In genomic region chr2:142280846-142281245, GRCh38 we compare ENCODE assay signal across 28 cellular contexts.
"Had no signal": no experiment of that assay in that cellular context is flagged by ENCODE, and none has a peak within 500 bp of the region (broad histone marks: within the 10 kb centered on the region; RNA-seq: fewer than 3 reads in every experiment).

No MANE protein-coding gene starts in this region.

- H3K4me1 Mint-ChIP-seq: activated B cell treated with CpG ODN at 0.5 μM for 24 hours; activated CD4-positive, alpha-beta memory T cell treated with anti-CD3 and anti-CD28 coated beads, Interleukin-2, amount 10 ng/mL, durations not matched to agents 7 days and 5 days; activated CD8-positive, alpha-beta memory T cell treated with anti-CD3 and anti-CD28 coated beads, Interleukin-2, amount 10 ng/mL, durations not matched to agents 7 days and 5 days; activated naive CD8-positive, alpha-beta T cell treated with anti-CD3 and anti-CD28 coated beads for 36 hours; activated T-helper 17 cell treated with anti-CD3 and anti-CD28 coated beads, Interleukin-2, amount 50 U/mL, for 72 hours had no signal

- H3K36me3 Mint-ChIP-seq: activated CD8-positive, alpha-beta memory T cell treated with anti-CD3 and anti-CD28 coated beads, Interleukin-2, amount 10 ng/mL, durations not matched to agents 7 days and 5 days; activated naive CD8-positive, alpha-beta T cell treated with anti-CD3 and anti-CD28 coated beads for 36 hours had no signal

- H3K4me3 Mint-ChIP-seq: activated B cell treated with CpG ODN at 0.5 μM for 24 hours; activated CD4-positive, alpha-beta memory T cell treated with anti-CD3 and anti-CD28 coated beads, Interleukin-2, amount 10 ng/mL, durations not matched to agents 7 days and 5 days; activated CD8-positive, alpha-beta memory T cell treated with anti-CD3 and anti-CD28 coated beads, Interleukin-2, amount 10 ng/mL, durations not matched to agents 7 days and 5 days; activated naive CD8-positive, alpha-beta T cell treated with anti-CD3 and anti-CD28 coated beads for 36 hours; activated T-cell treated with anti-CD3 and anti-CD28 coated beads, Interleukin-2, amount 50 U/mL, for 72 hours; activated T-helper 17 cell treated with anti-CD3 and anti-CD28 coated beads, Interleukin-2, amount 50 U/mL, for 72 hours had no signal

- DNase-seq: activated B cell treated with CpG ODN at 0.5 μM for 24 hours; activated CD4-positive, alpha-beta memory T cell treated with anti-CD3 and anti-CD28 coated beads, Interleukin-2, amount 10 ng/mL, durations not matched to agents 7 days and 5 days; activated CD4-positive, alpha-beta T cell treated with anti-CD3 and anti-CD28 coated beads for 4 hours; activated CD4-positive, CD25-positive, alpha-beta regulatory T cell treated with anti-CD3 and anti-CD28 coated beads, Interleukin-2, amount 50 U/mL, for 72 hours; activated CD8-positive, alpha-beta memory T cell treated with anti-CD3 and anti-CD28 coated beads for 24 hours; activated CD8-positive, alpha-beta memory T cell treated with anti-CD3 and anti-CD28 coated beads, Interleukin-2, amount 10 ng/mL, durations not matched to agents 7 days and 5 days; activated CD8-positive, alpha-beta memory T cell treated with anti-CD3 and anti-CD28 coated beads, Interleukin-2, amount 50 U/mL, for 48 hours; activated effector memory CD4-positive, alpha-beta T cell treated with anti-CD3 and anti-CD28 coated beads, Interleukin-2, amount 50 U/mL, for 16 hours; activated naive CD4-positive, alpha-beta T cell; activated naive CD4-positive, alpha-beta T cell treated with anti-CD3 and anti-CD28 coated beads, Interleukin-2, amount 50 U/mL, for 16 hours; activated naive CD8-positive, alpha-beta T cell treated with anti-CD3 and anti-CD28 coated beads for 36 hours; activated T-cell treated with anti-CD3 and anti-CD28 coated beads, Interleukin-2, amount 50 U/mL, for 72 hours; amniotic stem cell; aorta; brain microvascular endothelial cell; central memory CD4-positive, alpha-beta T cell; NCI-H1092 treated with DMSO at 0.1 percent for 48 hours; NCI-H1417 treated with DMSO at 0.1 percent for 48 hours; NCI-H187 treated with DMSO at 0.1 percent for 48 hours; NCI-H2081; NCI-H2171 treated with DMSO at 0.1 percent for 48 hours; NCI-H2227 treated with DMSO at 0.1 percent for 48 hours; NCI-H524 treated with DMSO at 0.1 percent for 48 hours; NCI-H748 treated with DMSO at 0.1 percent for 48 hours; SHP77; SJCRH30; T1000 had no signal

- H3K27ac Mint-ChIP-seq: activated B cell treated with CpG ODN at 0.5 μM for 24 hours; activated CD4-positive, alpha-beta memory T cell treated with anti-CD3 and anti-CD28 coated beads, Interleukin-2, amount 10 ng/mL, durations not matched to agents 7 days and 5 days; activated CD8-positive, alpha-beta memory T cell treated with anti-CD3 and anti-CD28 coated beads, Interleukin-2, amount 10 ng/mL, durations not matched to agents 7 days and 5 days; activated naive CD8-positive, alpha-beta T cell treated with anti-CD3 and anti-CD28 coated beads for 36 hours; activated T-cell treated with anti-CD3 and anti-CD28 coated beads, Interleukin-2, amount 50 U/mL, for 72 hours; activated T-helper 17 cell treated with anti-CD3 and anti-CD28 coated beads, Interleukin-2, amount 50 U/mL, for 72 hours had no signal

- H3K27me3 Mint-ChIP-seq: activated B cell treated with CpG ODN at 0.5 μM for 24 hours; activated CD4-positive, alpha-beta memory T cell treated with anti-CD3 and anti-CD28 coated beads, Interleukin-2, amount 10 ng/mL, durations not matched to agents 7 days and 5 days; activated CD8-positive, alpha-beta memory T cell treated with anti-CD3 and anti-CD28 coated beads, Interleukin-2, amount 10 ng/mL, durations not matched to agents 7 days and 5 days; activated naive CD8-positive, alpha-beta T cell treated with anti-CD3 and anti-CD28 coated beads for 36 hours; activated T-helper 17 cell treated with anti-CD3 and anti-CD28 coated beads, Interleukin-2, amount 50 U/mL, for 72 hours had no signal

- H3K9me3 Mint-ChIP-seq: activated B cell treated with CpG ODN at 0.5 μM for 24 hours; activated naive CD8-positive, alpha-beta T cell treated with anti-CD3 and anti-CD28 coated beads for 36 hours had no signal
